ENCODE assay signal across 16 cellular contexts in the genomic region with DNA sequence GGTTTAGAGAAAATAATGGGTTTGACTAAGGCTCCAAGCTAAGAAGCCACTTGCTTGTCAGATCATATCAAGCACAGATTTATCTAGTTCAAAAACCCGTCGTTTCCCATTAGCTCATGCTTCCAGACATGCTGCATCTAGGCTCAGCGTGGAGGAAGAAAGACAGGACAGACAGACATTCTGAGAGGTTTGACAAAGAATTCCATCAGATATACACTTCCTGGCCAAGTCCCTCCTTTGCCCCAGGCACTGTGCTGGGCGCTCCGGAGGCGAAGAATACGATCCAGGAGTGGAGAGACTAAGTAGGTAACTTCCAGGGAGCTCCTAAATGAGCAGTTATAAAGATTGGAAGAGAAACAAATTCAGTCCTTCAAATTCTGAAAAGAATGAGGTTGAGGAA.
"Had no signal": no experiment of that assay in that cellular context is flagged by ENCODE, and none has a peak within 500 bp of the region (broad histone marks: within the 10 kb centered on the region; RNA-seq: fewer than 3 reads in every experiment).

No MANE protein-coding gene starts in this region.

- H3K9ac ChIP-seq: parathyroid adenoma had no signal

- H3K27me3 Mint-ChIP-seq: natural killer cell treated with Interleukin-12 subunit alpha and Interleukin-12 subunit beta and Interleukin-15 and Interleukin-18, amount 100 ng/mL, for 72 hours had no signal

- DNase-seq: effector CD4-positive, alpha-beta T cell; endodermal cell; hippocampal formation; midbrain; occipital lobe; stimulated activated CD4-positive, alpha-beta T cell treated with anti-CD3 and anti-CD28 coated beads, Interleukin-2, amount 100 ng/mL, for 48 hours; stimulated activated naive CD4-positive, alpha-beta T cell treated with Interleukin-2 at 50 U/mL for 16 hours; tibial artery had no signal

- FAIRE-seq: colon had no signal

- H3K9me3 Mint-ChIP-seq: endodermal cell; natural killer cell treated with Interleukin-12 subunit alpha and Interleukin-12 subunit beta and Interleukin-15 and Interleukin-18, amount 100 ng/mL, for 72 hours had no signal

- H3K9me3 ChIP-seq: heart left ventricle, prostate gland, suprapubic skin, tibial artery had no signal

- H3K4me3 ChIP-seq: heart left ventricle, prostate gland, smooth muscle cell, suprapubic skin, tibial artery had no signal

- H3K4me2 ChIP-seq: smooth muscle cell had no signal

- H3K79me2 ChIP-seq: parathyroid adenoma had no signal

- H3K36me3 ChIP-seq: heart left ventricle, prostate gland, suprapubic skin, tibial artery had no signal

- ATAC-seq: left lobe of liver; natural killer cell treated with Interleukin-12 subunit alpha and Interleukin-12 subunit beta and Interleukin-15 and Interleukin-18, amount 100 ng/mL, for 72 hours had no signal

- H3K36me3 Mint-ChIP-seq: natural killer cell treated with Interleukin-12 subunit alpha and Interleukin-12 subunit beta and Interleukin-15 and Interleukin-18, amount 100 ng/mL, for 72 hours had no signal

- H2AFZ ChIP-seq: parathyroid adenoma had no signal

- H3K4me3 Mint-ChIP-seq: endodermal cell; natural killer cell treated with Interleukin-12 subunit alpha and Interleukin-12 subunit beta and Interleukin-15 and Interleukin-18, amount 100 ng/mL, for 72 hours had no signal

- H3K27me3 ChIP-seq: heart left ventricle, suprapubic skin, tibial artery had no signal

- H3K4me1 Mint-ChIP-seq: endodermal cell had no signal

- H3K27ac ChIP-seq: heart left ventricle, prostate gland, suprapubic skin, tibial artery had no signal

- H3K27ac Mint-ChIP-seq: endodermal cell; natural killer cell treated with Interleukin-12 subunit alpha and Interleukin-12 subunit beta and Interleukin-15 and Interleukin-18, amount 100 ng/mL, for 72 hours had no signal
